ENCODE assay signal across 15 cellular contexts in the genomic region with DNA sequence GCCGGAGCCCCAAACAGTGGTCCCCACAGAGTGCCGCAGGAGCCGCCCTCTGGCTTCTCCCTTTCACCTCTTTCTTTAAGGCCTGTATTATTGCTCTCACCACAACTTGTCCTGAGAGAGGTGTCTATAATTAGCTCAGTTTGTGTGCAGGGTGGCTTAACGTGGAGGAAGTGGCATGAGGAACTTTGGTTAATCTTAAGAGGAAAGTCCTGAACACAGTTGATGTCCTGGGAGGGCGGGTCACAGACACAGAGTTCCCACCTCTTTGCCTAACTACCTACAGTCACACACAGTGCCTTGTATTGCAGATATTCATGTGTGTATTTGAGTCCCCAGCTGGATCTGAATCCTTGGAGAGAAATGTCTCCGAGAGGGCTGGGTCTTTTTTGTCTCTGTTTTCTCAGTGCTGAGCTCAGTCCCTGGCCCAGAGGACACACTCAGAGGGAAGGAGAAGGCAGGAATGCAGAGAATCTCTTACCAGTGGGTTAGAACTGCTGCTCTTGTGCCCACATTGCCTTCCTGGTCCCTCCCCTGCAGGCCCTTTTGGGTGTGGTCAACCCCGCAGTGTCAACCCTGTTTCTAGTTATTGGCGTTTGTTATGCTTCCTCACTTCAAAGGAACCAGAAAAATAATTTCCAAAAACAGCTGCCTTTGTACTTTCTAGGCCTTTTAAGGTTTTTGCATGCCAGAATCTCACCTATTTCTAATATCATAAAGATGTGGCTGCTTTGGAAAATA.
DNase-seq lines count a peak whose midpoint lies in the region; ATAC-seq, FAIRE-seq and TF ChIP-seq lines count a peak whose summit lies in the region.
"Had no signal": no experiment of that assay in that cellular context is flagged by ENCODE, and none has a peak within 500 bp of the region (broad histone marks: within the 10 kb centered on the region; RNA-seq: fewer than 3 reads in every experiment).

No MANE protein-coding gene starts in this region.

- peaks cover 11% of the 10 kb centered on the region for H3K36me3 ChIP-seq in CD4-positive, CD25-positive, alpha-beta regulatory T cell (ENCODE audit: control insufficient read depth, insufficient read depth, low read length)
- no peaks in the 10 kb centered on the region for H3K36me3 ChIP-seq in H1 (ENCODE audit: control insufficient read depth in 2 of 4, insufficient read depth in 4 of 4, low read length in 3 of 4)

- H3K9ac ChIP-seq in H1 (replicated peaks in 1 of 4; ENCODE audit: extremely low read depth in 1 of 4, low read depth in 3 of 4, low read length in 3 of 4) = no peak overlapping the region

- H3K36me3 Mint-ChIP-seq in CD4-positive, CD25-positive, alpha-beta regulatory T cell = peaks cover 42% of the 10 kb centered on the region

- H2BK120ac ChIP-seq in H1 (replicated peaks; ENCODE audit: low read depth, low read length) = no peak overlapping the region

- no peak overlapping the region for H4K5ac ChIP-seq in H1 (ENCODE audit: insufficient read length, low read depth, low read length)

- no peaks in the 10 kb centered on the region for H3K27me3 Mint-ChIP-seq in CD4-positive, CD25-positive, alpha-beta regulatory T cell

- no peak overlapping the region for H3K56ac ChIP-seq in H1 (replicated peaks; ENCODE audit: insufficient read length, low read depth, low read length)

- peak; percentile 73 to 83 for ATAC-seq in CD4-positive, CD25-positive, alpha-beta regulatory T cell (ENCODE audit: low read depth in 2 of 2)
- ATAC-seq in GM19438 (IDR thresholded peaks at IDR 0.05; ENCODE audit: low read depth, unreplicated experiment) (peak; percentile 73), HG03175 (IDR thresholded peaks at IDR 0.05; ENCODE audit: unreplicated experiment) (no peak), GM19351 (IDR thresholded peaks at IDR 0.05; ENCODE audit: unreplicated experiment) (no peak)
- ATAC-seq: activated CD4-positive, CD25-positive, alpha-beta regulatory T cell treated with anti-CD3 and anti-CD28 coated beads, Interleukin-2, amount 50 U/mL, for 24 hours; foreskin keratinocyte; PC-3 had no signal

- H3K4me2 ChIP-seq in H1 (ENCODE audit: insufficient read depth in 1 of 2, low read depth in 2 of 2, low read length in 2 of 2) = no peak overlapping the region

- no peak overlapping the region for H3K14ac ChIP-seq in H1 (ENCODE audit: insufficient read length)

- no peak overlapping the region for H2AFZ ChIP-seq in H1 (ENCODE audit: low read length)

- FAIRE-seq in H1 (lab: Jason Lieb, UNC) = no peak
- FAIRE-seq: bronchial epithelial cell had no signal

- H3K23ac ChIP-seq in H1 (ENCODE audit: insufficient read length) = no peak overlapping the region

- no peaks in the 10 kb centered on the region; the same call in 1 of the 2 replicates for H3K79me1 ChIP-seq in H1 (ENCODE audit: low read depth, low read length)

- H3K27ac ChIP-seq in CD4-positive, CD25-positive, alpha-beta regulatory T cell (ENCODE audit: insufficient read depth, low read length, poor library complexity, severe bottlenecking) = peak overlapping the region; percentile 47
- H3K27ac ChIP-seq in H1 (ENCODE audit: low read depth, low read length) = no peak overlapping the region
- H3K27ac ChIP-seq: foreskin keratinocyte had no signal

- peak overlapping the region; percentile 27 to 80 (median 64) for H3K4me3 Mint-ChIP-seq in CD4-positive, CD25-positive, alpha-beta regulatory T cell

- no peak for TF ChIP-seq CTCF in NB4 (IDR thresholded peaks at IDR 0.05; ENCODE audit: low read depth, low read length)
- no peak for TF ChIP-seq CTCF in H1 (IDR thresholded peaks at IDR 0.05; ENCODE audit: control extremely low read depth in 1 of 3, insufficient read depth in 1 of 3, low read depth in 1 of 3, low read length in 3 of 3)

- H4K20me1 ChIP-seq in H1 (replicated peaks in 1 of 2; ENCODE audit: control insufficient read depth in 1 of 2, insufficient read depth in 2 of 2, low read length in 2 of 2) = no peaks in the 10 kb centered on the region

- no peaks in the 10 kb centered on the region for H3K9me3 Mint-ChIP-seq in CD4-positive, CD25-positive, alpha-beta regulatory T cell

- H2BK12ac ChIP-seq in H1 (ENCODE audit: low read depth, low read length) = no peak overlapping the region

- no peak overlapping the region for H3K18ac ChIP-seq in H1 (ENCODE audit: extremely low read depth, low read length)

- no peak for TF ChIP-seq POLR2A in NB4 (IDR thresholded peaks at IDR 0.05; ENCODE audit: extremely low read depth, insufficient read length)
- no peak for TF ChIP-seq POLR2A in H1 (IDR thresholded peaks at IDR 0.05; ENCODE audit: control extremely low read depth in 1 of 2, low read depth in 2 of 2, low read length in 2 of 2)

- no peak for TF ChIP-seq EP300 in H1 (IDR thresholded peaks at IDR 0.05; ENCODE audit: borderline replicate concordance in 1 of 2, low read depth in 2 of 2, low read length in 2 of 2)

- POLR2A ChIA-PET in H1 (lab: Charles Lee; ENCODE audit: partially characterized antibody) = no interaction called here

- no peak overlapping the region for H2BK15ac ChIP-seq in H1 (ENCODE audit: low read length)

- H3K9me3 ChIP-seq in CD4-positive, CD25-positive, alpha-beta regulatory T cell (ENCODE audit: control insufficient read depth in 2 of 2, low read length in 2 of 2) = no peaks in the 10 kb centered on the region
- no peaks in the 10 kb centered on the region for H3K9me3 ChIP-seq in H1 (ENCODE audit: insufficient read depth in 2 of 2, low read depth in 1 of 2, low read length in 1 of 2)

- H2BK5ac ChIP-seq in H1 (ENCODE audit: low read depth, low read length) = no peak overlapping the region

- H2BK20ac ChIP-seq in H1 (ENCODE audit: low read length) = no peak overlapping the region

- no peak overlapping the region for H4K91ac ChIP-seq in H1 (replicated peaks; ENCODE audit: insufficient read length, low read length)

- no peak overlapping the region for H4K8ac ChIP-seq in H1 (ENCODE audit: extremely low read depth, insufficient read depth, low read length)

- H3K4me1 Mint-ChIP-seq in CD4-positive, CD25-positive, alpha-beta regulatory T cell = peaks cover 21 to 49% (median 26%) of the 10 kb centered on the region in 4 donors

- H2AK5ac ChIP-seq in H1 (ENCODE audit: low read depth, low read length) = no peak overlapping the region

- peak in 2 of 3 donors; percentile 47 to 89 for DNase-seq in CD4-positive, CD25-positive, alpha-beta regulatory T cell
- peak; percentile 96 for DNase-seq in NB4 (ENCODE audit: low read depth)
- no peak for DNase-seq in H1 (ENCODE audit: low read depth in 1 of 2, low spot score in 2 of 2)
- no peak for DNase-seq in stimulated activated CD4-positive, alpha-beta T cell treated with anti-CD3 and anti-CD28 coated beads, Interleukin-4, amount 100 ng/mL, for 4 hours
- DNase-seq in COLO668 (lab: John Stamatoyannopoulos, UW; ENCODE audit: unreplicated experiment) = no peak
- DNase-seq: DMS79 treated with DMSO at 0.1 percent for 48 hours, foreskin keratinocyte, mesenchymal stem cell, PC-3 had no signal

- WGBS in H1 (ENCODE audit: extremely low coverage in 1 of 2, insufficient coverage in 1 of 2, insufficient read length in 1 of 2, insufficient replicate concordance in 2 of 2, low coverage in 1 of 2, low lambda C conversion rate in 2 of 2, missing lambda C conversion rate in 1 of 2), 2 experiments = 83% methylated on average over 8 of the region's 8 CpGs; no CpG with 5 or more reads in 1 of the 2 experiments

- no peak overlapping the region for H3K4ac ChIP-seq in H1 (replicated peaks; ENCODE audit: insufficient read length, low read depth, low read length)

- H3K27ac Mint-ChIP-seq in CD4-positive, CD25-positive, alpha-beta regulatory T cell = peak overlapping the region; percentile 89 to 93 (median 92)

- H3K4me1 ChIP-seq in CD4-positive, CD25-positive, alpha-beta regulatory T cell (ENCODE audit: control insufficient read depth, insufficient read depth, low read length, poor library complexity, severe bottlenecking) = peaks cover 27% of the 10 kb centered on the region
- no peaks in the 10 kb centered on the region for H3K4me1 ChIP-seq in H1 (replicated peaks in 1 of 4; ENCODE audit: control insufficient read depth in 3 of 4, insufficient read depth in 4 of 4, low read length in 3 of 4)

- CTCF ChIA-PET in H1 (lab: Charles Lee; ENCODE audit: partially characterized antibody) = interaction anchor here (0.7 to 1.4 kb wide), 5 partner anchors 15 to 211 kb away, joined by 3 to 6 read pairs (median 3); no protein-coding TSS in a partner anchor

- TF ChIP-seq RAD21 in H1 (IDR thresholded peaks at IDR 0.05 in 1 of 2, conservative IDR thresholded peaks at IDR 0.05 in 1 of 2; ENCODE audit: low read depth in 2 of 2, low read length in 2 of 2) = no peak

- H3K23me2 ChIP-seq in H1 (ENCODE audit: low read depth, low read length) = no peaks in the 10 kb centered on the region

- H3K79me2 ChIP-seq in H1 (ENCODE audit: control insufficient read depth in 1 of 2, insufficient read depth in 2 of 2, low read length in 2 of 2) = no peaks in the 10 kb centered on the region

- no peaks in the 10 kb centered on the region for H3K27me3 ChIP-seq in CD4-positive, CD25-positive, alpha-beta regulatory T cell (ENCODE audit: control insufficient read depth, insufficient read depth, low read length)
- no peaks in the 10 kb centered on the region for H3K27me3 ChIP-seq in H1 (replicated peaks in 1 of 4; ENCODE audit: control insufficient read depth in 3 of 4, extremely low read depth in 1 of 4, insufficient read depth in 3 of 4, low read length in 3 of 4)
- H3K27me3 ChIP-seq: foreskin keratinocyte had no signal

- peak overlapping the region; percentile 42 for H3K4me3 ChIP-seq in CD4-positive, CD25-positive, alpha-beta regulatory T cell (ENCODE audit: low read depth, low read length)
- H3K4me3 ChIP-seq in NB4 (ENCODE audit: low read depth, low read length) (peak overlapping the region; percentile 22), H1 (ENCODE audit: extremely low read depth in 1 of 4, insufficient read depth in 2 of 4, low read depth in 3 of 4, low read length in 4 of 4) (no peak overlapping the region)
- H3K4me3 ChIP-seq: skin epidermis had no signal

TF ChIP-seq in H1, 55 proteins besides CTCF, POLR2A, EP300 and RAD21:
- TF ChIP-seq TEAD4 (IDR thresholded peaks at IDR 0.05; ENCODE audit: low read depth, low read length) (peak; percentile 39; the same call in 1 of the 2 replicates), PHF8 (conservative IDR thresholded peaks at IDR 0.05; ENCODE audit: low read depth, low read length) (no peak)

Comparison
In these comparisons a context has a peak if more than half of its experiments do, and no peak if none do; other contexts are left out.
1. ATAC-seq: peak in CD4-positive, CD25-positive, alpha-beta regulatory T cell (2 of 2) and GM19438 (single experiment); none in HG03175 (single experiment) and GM19351 (single experiment).
2. DNase-seq: peak in CD4-positive, CD25-positive, alpha-beta regulatory T cell (2 of 3) and NB4 (single experiment); none in H1 (0 of 2), stimulated activated CD4-positive, alpha-beta T cell treated with anti-CD3 and anti-CD28 coated beads, Interleukin-4, amount 100 ng/mL, for 4 hours (0 of 2) and COLO668 (single experiment).
3. H3K4me3 ChIP-seq: peak in CD4-positive, CD25-positive, alpha-beta regulatory T cell (single experiment) and NB4 (single experiment); none in H1 (0 of 4).